In genomic region chr7:50268223-50268622, GRCh38 we compare ENCODE assay signal across 12 cellular contexts. TPM values are rescaled to one million over a fixed set of nuclear protein-coding genes. Genes with fewer than 3 reads are reported as not detected.
A peak's percentile ranks its signal among the peaks of the same experiment; 100 is the strongest.
DNase-seq lines count a peak whose midpoint lies in the region; ATAC-seq lines count a peak whose summit lies in the region.
"Had no signal": no experiment of that assay in that cellular context is flagged by ENCODE, and none has a peak within 500 bp of the region (broad histone marks: within the 10 kb centered on the region; RNA-seq: fewer than 3 reads in every experiment).

No MANE protein-coding gene starts in this region.

- POLR2A ChIA-PET in activated CD4-positive, alpha-beta T cell treated with anti-CD3 and anti-CD28 coated beads, Interleukin-2, amount 10 ng/mL, durations not matched to agents 7 days and 5 days (lab: Charles Lee) = interaction anchor here (1.1 to 1.4 kb wide), 2 partner anchors 36 to 39 kb away, joined by 3 to 4 read pairs; partner anchors contain the start of gene IKZF1
- POLR2A ChIA-PET in activated CD4-positive, alpha-beta memory T cell treated with anti-CD3 and anti-CD28 coated beads, Interleukin-2, amount 10 ng/mL, durations not matched to agents 7 days and 5 days (lab: Charles Lee) = interaction anchor here (0.9 to 11.8 kb wide), 18 partner anchors 12 to 156 kb away, joined by 3 to 454 read pairs (median 8); partner anchors contain the start of gene IKZF1

- peak overlapping the region; percentile 98 for H3K27ac Mint-ChIP-seq in activated CD4-positive, alpha-beta T cell treated with anti-CD3 and anti-CD28 coated beads, Interleukin-2, amount 10 ng/mL, durations not matched to agents 7 days and 5 days
- H3K27ac Mint-ChIP-seq in activated CD4-positive, alpha-beta memory T cell treated with anti-CD3 and anti-CD28 coated beads, Interleukin-2, amount 10 ng/mL, durations not matched to agents 7 days and 5 days = peak overlapping the region; percentile 98
- peak overlapping the region; percentile 88 for H3K27ac Mint-ChIP-seq in stimulated activated naive B cell treated with anti-CD40 and anti-IgM and Interleukin-4, amounts not matched to agents 10 μg/mL and 1 μg/mL and 100 μg/mL, for 72 hours

- peaks cover 9% of the 10 kb centered on the region for H3K9me3 Mint-ChIP-seq in activated CD4-positive, alpha-beta T cell treated with anti-CD3 and anti-CD28 coated beads, Interleukin-2, amount 10 ng/mL, durations not matched to agents 7 days and 5 days
- peaks cover 4% of the 10 kb centered on the region for H3K9me3 Mint-ChIP-seq in activated CD4-positive, alpha-beta memory T cell treated with anti-CD3 and anti-CD28 coated beads, Interleukin-2, amount 10 ng/mL, durations not matched to agents 7 days and 5 days
- H3K9me3 Mint-ChIP-seq in stimulated activated naive B cell treated with anti-CD40 and anti-IgM and Interleukin-4, amounts not matched to agents 10 μg/mL and 1 μg/mL and 100 μg/mL, for 72 hours = peaks cover 0 to 3% of the 10 kb centered on the region in 2 donors

- CTCF ChIA-PET in activated CD4-positive, alpha-beta T cell treated with anti-CD3 and anti-CD28 coated beads, Interleukin-2, amount 10 ng/mL, durations not matched to agents 7 days and 5 days (lab: Charles Lee) = interaction anchor here (1.1 to 5.2 kb wide), 6 partner anchors 10 to 94 kb away, joined by 3 to 26 read pairs (median 8); no protein-coding TSS in a partner anchor
- CTCF ChIA-PET in activated CD4-positive, alpha-beta memory T cell treated with anti-CD3 and anti-CD28 coated beads, Interleukin-2, amount 10 ng/mL, durations not matched to agents 7 days and 5 days (lab: Charles Lee) = interaction anchor here (1.1 to 3.9 kb wide), 9 partner anchors 8 to 99 kb away, joined by 3 to 40 read pairs (median 7); partner anchors contain the start of gene IKZF1

- peaks cover 85% of the 10 kb centered on the region for H3K4me1 Mint-ChIP-seq in activated CD4-positive, alpha-beta T cell treated with anti-CD3 and anti-CD28 coated beads, Interleukin-2, amount 10 ng/mL, durations not matched to agents 7 days and 5 days
- peaks cover 83% of the 10 kb centered on the region for H3K4me1 Mint-ChIP-seq in activated CD4-positive, alpha-beta memory T cell treated with anti-CD3 and anti-CD28 coated beads, Interleukin-2, amount 10 ng/mL, durations not matched to agents 7 days and 5 days
- H3K4me1 Mint-ChIP-seq in stimulated activated naive B cell treated with anti-CD40 and anti-IgM and Interleukin-4, amounts not matched to agents 10 μg/mL and 1 μg/mL and 100 μg/mL, for 72 hours = peaks cover 73 to 96% of the 10 kb centered on the region in 2 donors

- H3K36me3 Mint-ChIP-seq in activated CD4-positive, alpha-beta T cell treated with anti-CD3 and anti-CD28 coated beads, Interleukin-2, amount 10 ng/mL, durations not matched to agents 7 days and 5 days (ENCODE audit: low read depth) = peaks cover 19% of the 10 kb centered on the region
- H3K36me3 Mint-ChIP-seq in activated CD4-positive, alpha-beta memory T cell treated with anti-CD3 and anti-CD28 coated beads, Interleukin-2, amount 10 ng/mL, durations not matched to agents 7 days and 5 days (ENCODE audit: low read depth) = peaks cover 20% of the 10 kb centered on the region
- H3K36me3 Mint-ChIP-seq in stimulated activated naive B cell treated with anti-CD40 and anti-IgM and Interleukin-4, amounts not matched to agents 10 μg/mL and 1 μg/mL and 100 μg/mL, for 72 hours = peaks cover 0 to 6% of the 10 kb centered on the region in 2 donors

- H3K27me3 Mint-ChIP-seq in activated CD4-positive, alpha-beta T cell treated with anti-CD3 and anti-CD28 coated beads, Interleukin-2, amount 10 ng/mL, durations not matched to agents 7 days and 5 days = no peaks in the 10 kb centered on the region
- no peaks in the 10 kb centered on the region for H3K27me3 Mint-ChIP-seq in activated CD4-positive, alpha-beta memory T cell treated with anti-CD3 and anti-CD28 coated beads, Interleukin-2, amount 10 ng/mL, durations not matched to agents 7 days and 5 days
- H3K27me3 Mint-ChIP-seq in stimulated activated naive B cell treated with anti-CD40 and anti-IgM and Interleukin-4, amounts not matched to agents 10 μg/mL and 1 μg/mL and 100 μg/mL, for 72 hours = no peaks in the 10 kb centered on the region

- DNase-seq in activated CD4-positive, alpha-beta T cell treated with anti-CD3 and anti-CD28 coated beads, Interleukin-2, amount 10 ng/mL, durations not matched to agents 7 days and 5 days = peak; percentile 11
- DNase-seq in activated CD4-positive, alpha-beta T cell treated with anti-CD3 and anti-CD28 coated beads for 48 hours = no peak
- no peak for DNase-seq in activated CD4-positive, alpha-beta memory T cell treated with anti-CD3 and anti-CD28 coated beads, Interleukin-2, amount 10 ng/mL, durations not matched to agents 7 days and 5 days
- no peak for DNase-seq in stimulated activated naive B cell treated with anti-CD40 and anti-IgM and Interleukin-4, amounts not matched to agents 10 μg/mL and 1 μg/mL and 100 μg/mL, for 72 hours
- no peak for DNase-seq in effector CD4-positive, alpha-beta T cell
- no peak for DNase-seq in SHP77 treated with DMSO at 0.1 percent for 48 hours (lab: John Stamatoyannopoulos, UW)
- DNase-seq: H7, NCI-H1417 treated with DMSO at 0.1 percent for 48 hours had no signal

- peak overlapping the region; percentile 52 for H3K4me3 Mint-ChIP-seq in activated CD4-positive, alpha-beta T cell treated with anti-CD3 and anti-CD28 coated beads, Interleukin-2, amount 10 ng/mL, durations not matched to agents 7 days and 5 days
- H3K4me3 Mint-ChIP-seq in activated CD4-positive, alpha-beta memory T cell treated with anti-CD3 and anti-CD28 coated beads, Interleukin-2, amount 10 ng/mL, durations not matched to agents 7 days and 5 days = peak overlapping the region; percentile 62
- peak overlapping the region; percentile 51 to 52 for H3K4me3 Mint-ChIP-seq in stimulated activated naive B cell treated with anti-CD40 and anti-IgM and Interleukin-4, amounts not matched to agents 10 μg/mL and 1 μg/mL and 100 μg/mL, for 72 hours

- ATAC-seq in GM21786 (IDR thresholded peaks at IDR 0.05; ENCODE audit: unreplicated experiment) (peak; percentile 21), GM19463 (IDR thresholded peaks at IDR 0.05; ENCODE audit: unreplicated experiment) (no peak)
- peak; percentile 24 to 29 for ATAC-seq in stimulated activated naive B cell treated with anti-CD40 and anti-IgM and Interleukin-4, amounts not matched to agents 10 μg/mL and 1 μg/mL and 100 μg/mL, for 72 hours (replicated peaks)
- ATAC-seq: A549 had no signal

RNA-seq across cellular contexts. Expression of gene IKZF1, which starts 36.3 kb away (rescaled TPM):
- total RNA-seq in activated CD4-positive, alpha-beta T cell treated with anti-CD3 and anti-CD28 coated beads, Interleukin-2, amount 10 ng/mL, durations not matched to agents 7 days and 5 days = 100 to 1,000 TPM; 379 to 406 TPM
- 100 to 1,000 TPM; 383 to 404 TPM for total RNA-seq in activated CD4-positive, alpha-beta memory T cell treated with anti-CD3 and anti-CD28 coated beads, Interleukin-2, amount 10 ng/mL, durations not matched to agents 7 days and 5 days
- total RNA-seq: bronchial epithelial cell had no signal
